ENCODE assay signal across 1 cellular context in the genomic region with DNA sequence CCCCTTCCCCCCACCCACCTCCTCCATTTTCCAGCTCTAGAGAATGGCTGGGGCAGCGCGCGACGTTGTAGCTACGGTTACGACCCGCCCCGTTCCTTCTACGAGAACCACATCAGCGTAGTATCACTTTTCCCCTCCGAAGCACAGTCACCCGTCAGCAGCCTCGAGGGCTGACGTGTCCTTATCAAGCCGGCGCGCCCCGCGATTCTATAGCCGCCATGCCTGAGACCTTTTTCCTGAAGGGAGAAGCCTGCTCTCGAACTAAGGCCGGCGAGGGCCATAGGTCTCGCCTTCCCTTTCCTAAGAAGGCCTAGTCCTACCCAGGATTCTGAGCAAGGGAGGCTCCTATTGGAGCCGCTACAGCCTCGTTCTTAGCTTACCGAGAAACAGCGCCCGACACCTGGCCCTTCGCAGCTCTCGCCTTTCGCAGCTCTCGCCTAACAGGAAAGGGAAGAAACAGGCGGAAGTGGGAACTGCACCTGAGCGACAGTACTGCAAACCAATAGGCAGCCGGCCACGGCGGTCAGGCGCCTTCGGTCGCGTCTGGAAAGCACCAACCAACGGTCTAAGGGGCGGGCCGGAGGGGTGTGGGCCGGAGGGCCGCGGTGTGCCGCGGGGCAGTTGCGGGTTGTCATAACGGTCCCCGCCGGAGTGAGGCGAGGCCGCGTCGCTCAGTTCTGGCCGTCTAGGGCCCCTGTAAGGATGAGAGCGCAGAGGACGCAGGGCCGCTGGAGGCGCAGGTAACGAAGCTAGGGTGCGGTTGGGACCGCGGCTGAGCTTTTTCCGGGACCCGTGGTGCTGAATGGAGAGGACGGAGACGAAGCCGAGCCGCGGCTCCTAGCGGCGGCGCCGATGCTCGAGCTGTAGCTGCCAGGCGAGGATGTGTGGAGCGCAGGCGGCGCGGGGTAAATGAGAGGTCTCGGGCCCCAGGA.
TF ChIP-seq lines count a peak whose summit lies in the region.

Gene MGAT2, plus strand, starts transcription at position 618 of the 932 bp plus-strand sequence. CDS start 470 bp downstream, outside the sequence.
Gene RPL36AL, minus strand, starts transcription at position 445 of the 932 bp plus-strand sequence. CDS start 1,522 bp downstream, outside the sequence.

TF ChIP-seq in HepG2, 621 proteins besides CTCF, POLR2A, EP300 and RAD21 (continues in another document):
- TF ChIP-seq TBX2 (CRISPR knock-in tag; IDR thresholded peaks at IDR 0.05; ENCODE audit: borderline replicate concordance) (peak; percentile 53), YEATS2 (CRISPR knock-in tag; IDR thresholded peaks at IDR 0.05; ENCODE audit: borderline replicate concordance) (peak; percentile 72; the same call in 1 of the 2 replicates), ZNF253 (CRISPR knock-in tag; IDR thresholded peaks at IDR 0.05; ENCODE audit: borderline replicate concordance) (no peak), SMAD3 (CRISPR knock-in tag; IDR thresholded peaks at IDR 0.05) (peak; percentile 56; the same call in 1 of the 2 replicates), BATF2 (CRISPR knock-in tag; IDR thresholded peaks at IDR 0.05) (no peak), SOX13 (IDR thresholded peaks at IDR 0.05) (no peak), SOX13 (CRISPR knock-in tag; conservative IDR thresholded peaks at IDR 0.05 in 1 of 2, IDR thresholded peaks at IDR 0.05 in 1 of 2) (0 out of 4 replicates have a peak, but pooled peaks of 1 of the 2 experiments have one; percentile 11), RBFOX2 (IDR thresholded peaks at IDR 0.05; ENCODE audit: low read depth, low read length) (peak; percentile 92), DRAP1 (CRISPR knock-in tag; IDR thresholded peaks at IDR 0.05) (peak; percentile 87), POLR2AphosphoS2 (IDR thresholded peaks at IDR 0.05; ENCODE audit: low read depth, low read length) (peak; percentile 65), ZNF3 (CRISPR knock-in tag; IDR thresholded peaks at IDR 0.05) (no peak), ZNF414 (CRISPR knock-in tag; IDR thresholded peaks at IDR 0.05) (no peak), JUND (CRISPR knock-in tag; IDR thresholded peaks at IDR 0.05) (no peak), KDM2A (CRISPR knock-in tag; IDR thresholded peaks at IDR 0.05; ENCODE audit: borderline replicate concordance, low read depth) (peak; percentile 75; the same call in 1 of the 2 replicates), RFXAP (CRISPR knock-in tag; IDR thresholded peaks at IDR 0.05; ENCODE audit: borderline replicate concordance) (0 out of 2 replicates have a peak, but pooled peaks have one; percentile 5), ZFX (CRISPR knock-in tag; IDR thresholded peaks at IDR 0.05; ENCODE audit: low read depth) (peak; percentile 91), ZBTB20 (CRISPR knock-in tag; IDR thresholded peaks at IDR 0.05; ENCODE audit: borderline replicate concordance, low read depth) (peak; percentile 53; the same call in 1 of the 2 replicates), ZSCAN12 (CRISPR knock-in tag; IDR thresholded peaks at IDR 0.05) (peak; percentile 55; the same call in 1 of the 2 replicates), ZNF367 (CRISPR knock-in tag; IDR thresholded peaks at IDR 0.05; ENCODE audit: borderline replicate concordance) (peak; percentile 15; the same call in 1 of the 2 replicates), KMT2A (CRISPR knock-in tag; IDR thresholded peaks at IDR 0.05) (peak; percentile 95), NFIC (IDR thresholded peaks at IDR 0.05; ENCODE audit: low read length) (no peak), FOSL1 (CRISPR knock-in tag; IDR thresholded peaks at IDR 0.05; ENCODE audit: borderline replicate concordance) (0 out of 2 replicates have a peak, but pooled peaks have one; percentile 5), ZNF576 (CRISPR knock-in tag; IDR thresholded peaks at IDR 0.05) (no peak), AFF4 (CRISPR knock-in tag; IDR thresholded peaks at IDR 0.05) (0 out of 2 replicates have a peak, but pooled peaks have one; percentile 64), NR2F6 (IDR thresholded peaks at IDR 0.05) (no peak; the same call in 1 of the 2 replicates), NR2F6 (CRISPR knock-in tag; IDR thresholded peaks at IDR 0.05) (peak; percentile 39; the same call in 1 of the 2 replicates), TBL1XR1 (IDR thresholded peaks at IDR 0.05; ENCODE audit: borderline replicate concordance, low read length, partially characterized antibody) (peak; percentile 63), ZNF232 (CRISPR knock-in tag; IDR thresholded peaks at IDR 0.05; ENCODE audit: borderline replicate concordance) (no peak), ZNF782 (CRISPR knock-in tag; IDR thresholded peaks at IDR 0.05; ENCODE audit: borderline replicate concordance) (peak; percentile 96), YEATS4 (CRISPR knock-in tag; IDR thresholded peaks at IDR 0.05; ENCODE audit: borderline replicate concordance) (peak; percentile 82; the same call in 1 of the 2 replicates), TGIF2 (CRISPR knock-in tag; IDR thresholded peaks at IDR 0.05) (peak; percentile 63; the same call in 1 of the 2 replicates), ZNF224 (CRISPR knock-in tag; IDR thresholded peaks at IDR 0.05) (peak; percentile 39; the same call in 1 of the 2 replicates), ASH2L (IDR thresholded peaks at IDR 0.05; ENCODE audit: insufficient read length, low read depth, low read length) (peak; percentile 92), ARID4A (CRISPR knock-in tag; IDR thresholded peaks at IDR 0.05; ENCODE audit: borderline replicate concordance) (peak; percentile 87)
- TF ChIP-seq, protein P1, sequence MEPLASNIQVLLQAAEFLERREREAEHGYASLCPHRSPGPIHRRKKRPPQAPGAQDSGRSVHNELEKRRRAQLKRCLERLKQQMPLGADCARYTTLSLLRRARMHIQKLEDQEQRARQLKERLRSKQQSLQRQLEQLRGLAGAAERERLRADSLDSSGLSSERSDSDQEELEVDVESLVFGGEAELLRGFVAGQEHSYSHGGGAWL (CRISPR knock-in tag; IDR thresholded peaks at IDR 0.05) = peak; percentile 40
- TF ChIP-seq, protein P2, sequence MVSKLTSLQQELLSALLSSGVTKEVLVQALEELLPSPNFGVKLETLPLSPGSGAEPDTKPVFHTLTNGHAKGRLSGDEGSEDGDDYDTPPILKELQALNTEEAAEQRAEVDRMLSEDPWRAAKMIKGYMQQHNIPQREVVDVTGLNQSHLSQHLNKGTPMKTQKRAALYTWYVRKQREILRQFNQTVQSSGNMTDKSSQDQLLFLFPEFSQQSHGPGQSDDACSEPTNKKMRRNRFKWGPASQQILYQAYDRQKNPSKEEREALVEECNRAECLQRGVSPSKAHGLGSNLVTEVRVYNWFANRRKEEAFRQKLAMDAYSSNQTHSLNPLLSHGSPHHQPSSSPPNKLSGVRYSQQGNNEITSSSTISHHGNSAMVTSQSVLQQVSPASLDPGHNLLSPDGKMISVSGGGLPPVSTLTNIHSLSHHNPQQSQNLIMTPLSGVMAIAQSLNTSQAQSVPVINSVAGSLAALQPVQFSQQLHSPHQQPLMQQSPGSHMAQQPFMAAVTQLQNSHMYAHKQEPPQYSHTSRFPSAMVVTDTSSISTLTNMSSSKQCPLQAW (CRISPR knock-in tag; IDR thresholded peaks at IDR 0.05) = peak; percentile 67
- TF ChIP-seq, protein P3, sequence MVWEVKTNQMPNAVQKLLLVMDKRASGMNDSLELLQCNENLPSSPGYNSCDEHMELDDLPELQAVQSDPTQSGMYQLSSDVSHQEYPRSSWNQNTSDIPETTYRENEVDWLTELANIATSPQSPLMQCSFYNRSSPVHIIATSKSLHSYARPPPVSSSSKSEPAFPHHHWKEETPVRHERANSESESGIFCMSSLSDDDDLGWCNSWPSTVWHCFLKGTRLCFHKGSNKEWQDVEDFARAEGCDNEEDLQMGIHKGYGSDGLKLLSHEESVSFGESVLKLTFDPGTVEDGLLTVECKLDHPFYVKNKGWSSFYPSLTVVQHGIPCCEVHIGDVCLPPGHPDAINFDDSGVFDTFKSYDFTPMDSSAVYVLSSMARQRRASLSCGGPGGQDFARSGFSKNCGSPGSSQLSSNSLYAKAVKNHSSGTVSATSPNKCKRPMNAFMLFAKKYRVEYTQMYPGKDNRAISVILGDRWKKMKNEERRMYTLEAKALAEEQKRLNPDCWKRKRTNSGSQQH (CRISPR knock-in tag; IDR thresholded peaks at IDR 0.05; ENCODE audit: low read depth) = peak; percentile 85
- TF ChIP-seq, protein P4, sequence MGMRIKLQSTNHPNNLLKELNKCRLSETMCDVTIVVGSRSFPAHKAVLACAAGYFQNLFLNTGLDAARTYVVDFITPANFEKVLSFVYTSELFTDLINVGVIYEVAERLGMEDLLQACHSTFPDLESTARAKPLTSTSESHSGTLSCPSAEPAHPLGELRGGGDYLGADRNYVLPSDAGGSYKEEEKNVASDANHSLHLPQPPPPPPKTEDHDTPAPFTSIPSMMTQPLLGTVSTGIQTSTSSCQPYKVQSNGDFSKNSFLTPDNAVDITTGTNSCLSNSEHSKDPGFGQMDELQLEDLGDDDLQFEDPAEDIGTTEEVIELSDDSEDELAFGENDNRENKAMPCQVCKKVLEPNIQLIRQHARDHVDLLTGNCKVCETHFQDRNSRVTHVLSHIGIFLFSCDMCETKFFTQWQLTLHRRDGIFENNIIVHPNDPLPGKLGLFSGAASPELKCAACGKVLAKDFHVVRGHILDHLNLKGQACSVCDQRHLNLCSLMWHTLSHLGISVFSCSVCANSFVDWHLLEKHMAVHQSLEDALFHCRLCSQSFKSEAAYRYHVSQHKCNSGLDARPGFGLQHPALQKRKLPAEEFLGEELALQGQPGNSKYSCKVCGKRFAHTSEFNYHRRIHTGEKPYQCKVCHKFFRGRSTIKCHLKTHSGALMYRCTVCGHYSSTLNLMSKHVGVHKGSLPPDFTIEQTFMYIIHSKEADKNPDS (CRISPR knock-in tag; IDR thresholded peaks at IDR 0.05) = peak; percentile 37; the same call in 1 of the 2 replicates
- TF ChIP-seq, protein P5, sequence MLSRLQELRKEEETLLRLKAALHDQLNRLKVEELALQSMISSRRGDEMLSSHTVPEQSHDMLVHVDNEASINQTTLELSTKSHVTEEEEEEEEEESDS (CRISPR knock-in tag; IDR thresholded peaks at IDR 0.05; ENCODE audit: borderline replicate concordance) = 0 out of 2 replicates have a peak, but pooled peaks have one; percentile 55
